In the genomic region with DNA sequence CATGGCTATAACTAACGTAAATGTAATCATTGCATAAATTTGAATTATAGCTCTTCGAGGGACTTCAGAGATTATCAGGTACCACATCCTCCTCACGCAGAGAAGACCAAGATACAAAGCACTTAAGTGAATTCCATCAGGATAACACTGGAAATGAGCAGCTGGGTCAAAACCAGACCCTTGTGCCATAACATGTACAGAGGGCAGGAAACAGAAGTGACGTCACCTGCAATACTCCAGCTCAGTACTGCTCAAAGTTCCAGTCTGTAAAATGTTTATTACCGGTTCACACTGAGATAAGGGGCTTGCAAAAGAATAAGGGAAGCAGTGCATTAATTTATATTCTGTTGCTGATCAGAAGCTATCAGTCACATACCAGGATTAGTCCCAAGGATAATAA, we compare ENCODE assay signal across 2 cellular contexts.
A peak's percentile ranks its signal among the peaks of the same experiment; 100 is the strongest.
TF ChIP-seq lines count a peak whose summit lies in the region.

No MANE protein-coding gene starts in this region.

TF ChIP-seq in HEK293T, 16 proteins besides CTCF, POLR2A, EP300 and RAD21:
- TF ChIP-seq, protein P1, sequence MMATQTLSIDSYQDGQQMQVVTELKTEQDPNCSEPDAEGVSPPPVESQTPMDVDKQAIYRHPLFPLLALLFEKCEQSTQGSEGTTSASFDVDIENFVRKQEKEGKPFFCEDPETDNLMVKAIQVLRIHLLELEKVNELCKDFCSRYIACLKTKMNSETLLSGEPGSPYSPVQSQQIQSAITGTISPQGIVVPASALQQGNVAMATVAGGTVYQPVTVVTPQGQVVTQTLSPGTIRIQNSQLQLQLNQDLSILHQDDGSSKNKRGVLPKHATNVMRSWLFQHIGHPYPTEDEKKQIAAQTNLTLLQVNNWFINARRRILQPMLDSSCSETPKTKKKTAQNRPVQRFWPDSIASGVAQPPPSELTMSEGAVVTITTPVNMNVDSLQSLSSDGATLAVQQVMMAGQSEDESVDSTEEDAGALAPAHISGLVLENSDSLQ (IDR thresholded peaks at IDR 0.05): no peak
- no peak for TF ChIP-seq HDGF (IDR thresholded peaks at IDR 0.05; ENCODE audit: borderline replicate concordance)
- no peak for TF ChIP-seq FOXA1 (IDR thresholded peaks at IDR 0.05)
- no peak for TF ChIP-seq FOXM1 (IDR thresholded peaks at IDR 0.05; ENCODE audit: borderline replicate concordance)
- TF ChIP-seq NFRKB (IDR thresholded peaks at IDR 0.05): no peak
- TF ChIP-seq ELF4 (IDR thresholded peaks at IDR 0.05): no peak
- no peak for TF ChIP-seq TARDBP (IDR thresholded peaks at IDR 0.05)

TF ChIP-seq in GM12878, 131 proteins besides CTCF, POLR2A, EP300 and RAD21:
- TF ChIP-seq ATF7 (IDR thresholded peaks at IDR 0.05; ENCODE audit: low read depth) (0 out of 2 replicates have a peak, but pooled peaks have one; percentile 16), ZNF384 (IDR thresholded peaks at IDR 0.05; ENCODE audit: borderline replicate concordance, low read depth, low read length) (no peak), SMAD5 (IDR thresholded peaks at IDR 0.05; ENCODE audit: low read depth) (no peak)
